ENCODE assay signal across 20 cellular contexts in genomic region chr4:139795476-139795875, GRCh38.
A peak's percentile ranks its signal among the peaks of the same experiment; 100 is the strongest.
DNase-seq lines count a peak whose midpoint lies in the region; ATAC-seq and TF ChIP-seq lines count a peak whose summit lies in the region.
"Had no signal": no experiment of that assay in that cellular context is flagged by ENCODE, and none has a peak within 500 bp of the region (broad histone marks: within the 10 kb centered on the region; RNA-seq: fewer than 3 reads in every experiment).

No MANE protein-coding gene starts in this region.

- no peak overlapping the region for H3K4me2 ChIP-seq in GM23248 (ENCODE audit: unreplicated experiment)
- H3K4me2 ChIP-seq in neural progenitor cell = no peak overlapping the region

- H2AFZ ChIP-seq in GM23248 (0 out of 2 replicates have a peak overlapping the region, but pooled peaks have one; percentile 33), neural progenitor cell (replicated peaks) (no peak overlapping the region)

- H3F3A ChIP-seq in GM23248 (ENCODE audit: insufficient read depth) (no peaks in the 10 kb centered on the region), neural progenitor cell (ENCODE audit: low read depth) (no peaks in the 10 kb centered on the region)

- intact Hi-C loops in sciatic nerve (cut with DNase I) = no loop called here

- H3K9ac ChIP-seq in GM23248 (no peak overlapping the region), neural progenitor cell (no peak overlapping the region)

- peaks cover 5% of the 10 kb centered on the region for H3K36me3 Mint-ChIP-seq in neural progenitor cell
- no peaks in the 10 kb centered on the region for H3K36me3 Mint-ChIP-seq in activated T-cell treated with anti-CD3 and anti-CD28 coated beads, Interleukin-2, amount 50 U/mL, for 4 hours (ENCODE audit: insufficient read depth)
- H3K36me3 Mint-ChIP-seq: CD8-positive, alpha-beta memory T cell had no signal

- no peak for DNase-seq in GM23248
- peak; percentile 6 for DNase-seq in amniotic epithelial cell (ENCODE audit: low read depth)
- peak; percentile 23 for DNase-seq in fibroblast of peridontal ligament (ENCODE audit: extremely low read depth)
- DNase-seq in sciatic nerve (ENCODE audit: low spot score) = no peak
- DNase-seq in neural progenitor cell (ENCODE audit: low spot score) = no peak
- no peak for DNase-seq in NCI-H2107 treated with DMSO at 0.1 percent for 48 hours (lab: John Stamatoyannopoulos, UW; ENCODE audit: unreplicated experiment)
- DNase-seq in activated T-cell treated with anti-CD3 and anti-CD28 coated beads, Interleukin-2, amount 50 U/mL, for 4 hours = no peak
- DNase-seq: CD8-positive, alpha-beta memory T cell; DMS79; GOT3; KG1; NCI-H1105 treated with DMSO at 0.1 percent for 48 hours; NCI-H1694; NCI-H2081 treated with DMSO at 0.1 percent for 48 hours; NCI-H2227 treated with DMSO at 0.1 percent for 48 hours; NCI-H510A treated with DMSO at 0.1 percent for 48 hours; PC-3; RPMI8226; SHP77 treated with DMSO at 0.1 percent for 48 hours had no signal

- H3K4me1 ChIP-seq in GM23248 (ENCODE audit: insufficient read depth) (peaks cover 20% of the 10 kb centered on the region), neural progenitor cell (peaks cover 5% of the 10 kb centered on the region)

- no peaks in the 10 kb centered on the region for H3K9me3 Mint-ChIP-seq in neural progenitor cell
- no peaks in the 10 kb centered on the region for H3K9me3 Mint-ChIP-seq in activated T-cell treated with anti-CD3 and anti-CD28 coated beads, Interleukin-2, amount 50 U/mL, for 4 hours

- no peak overlapping the region for H3K27ac Mint-ChIP-seq in neural progenitor cell
- H3K27ac Mint-ChIP-seq: CD8-positive, alpha-beta memory T cell had no signal

- no peaks in the 10 kb centered on the region for H3K36me3 ChIP-seq in GM23248 (ENCODE audit: low read depth)
- H3K36me3 ChIP-seq in neural progenitor cell = no peaks in the 10 kb centered on the region

- H3K4me3 Mint-ChIP-seq in neural progenitor cell = no peak overlapping the region
- no peak overlapping the region for H3K4me3 Mint-ChIP-seq in activated T-cell treated with anti-CD3 and anti-CD28 coated beads, Interleukin-2, amount 50 U/mL, for 4 hours
- H3K4me3 Mint-ChIP-seq: CD8-positive, alpha-beta memory T cell had no signal

- H3K27me3 Mint-ChIP-seq in neural progenitor cell (ENCODE audit: insufficient read depth, low read depth) = no peaks in the 10 kb centered on the region
- peaks cover 4% of the 10 kb centered on the region for H3K27me3 Mint-ChIP-seq in activated T-cell treated with anti-CD3 and anti-CD28 coated beads, Interleukin-2, amount 50 U/mL, for 4 hours (ENCODE audit: low read depth)

- H4K20me1 ChIP-seq in GM23248 (ENCODE audit: insufficient read depth) (no peaks in the 10 kb centered on the region), neural progenitor cell (ENCODE audit: low read depth) (no peaks in the 10 kb centered on the region)

- in situ Hi-C loops in GM23248 (cut with MboI) = no loop called here

- ATAC-seq in sciatic nerve = peak; percentile 49
- ATAC-seq in activated T-cell treated with anti-CD3 and anti-CD28 coated beads, Interleukin-2, amount 50 U/mL, for 4 hours = no peak
- ATAC-seq: HepG2, PC-3 had no signal

- H3K4me3 ChIP-seq in GM23248 (no peak overlapping the region), neural progenitor cell (no peak overlapping the region)

- H3K4me1 Mint-ChIP-seq in neural progenitor cell = peaks cover 35% of the 10 kb centered on the region
- no peaks in the 10 kb centered on the region for H3K4me1 Mint-ChIP-seq in activated T-cell treated with anti-CD3 and anti-CD28 coated beads, Interleukin-2, amount 50 U/mL, for 4 hours (ENCODE audit: low read depth)
- H3K4me1 Mint-ChIP-seq: CD8-positive, alpha-beta memory T cell had no signal

- no peak for TF ChIP-seq CTCF in neural progenitor cell (IDR thresholded peaks at IDR 0.05)

- no peaks in the 10 kb centered on the region for H3K27me3 ChIP-seq in GM23248 (replicated peaks; ENCODE audit: insufficient read depth)
- no peaks in the 10 kb centered on the region for H3K27me3 ChIP-seq in neural progenitor cell

- WGBS in GM23248 (ENCODE audit: low coverage in 1 of 2, low lambda C conversion rate in 2 of 2, missing lambda C conversion rate in 2 of 2), 2 experiments = 59 to 66% methylated on average over 5 of the region's 5 CpGs

- no peaks in the 10 kb centered on the region for H3K9me3 ChIP-seq in GM23248 (ENCODE audit: low read depth)
- H3K9me3 ChIP-seq in neural progenitor cell (ENCODE audit: low read depth) = no peaks in the 10 kb centered on the region

- no peaks in the 10 kb centered on the region; the same call in 1 of the 2 replicates for H3K9me2 ChIP-seq in GM23248 (ENCODE audit: insufficient read depth)

- H3K27ac ChIP-seq in GM23248 (no peak overlapping the region), neural progenitor cell (no peak overlapping the region)

- no peaks in the 10 kb centered on the region for H3K79me2 ChIP-seq in GM23248 (ENCODE audit: insufficient read depth)
- no peaks in the 10 kb centered on the region for H3K79me2 ChIP-seq in neural progenitor cell (ENCODE audit: low read depth)

Comparison
In these comparisons a context has a peak if more than half of its experiments do, and no peak if none do; other contexts are left out.
1. DNase-seq: peak in amniotic epithelial cell (single experiment) and fibroblast of peridontal ligament (single experiment); none in GM23248 (single experiment), sciatic nerve (single experiment), neural progenitor cell (single experiment), NCI-H2107 treated with DMSO at 0.1 percent for 48 hours (single experiment) and activated T-cell treated with anti-CD3 and anti-CD28 coated beads, Interleukin-2, amount 50 U/mL, for 4 hours (single experiment).